ENCODE assay signal across 23 cellular contexts in genomic region chr12:4443616-4444015, GRCh38. TPM values are rescaled to one million over a fixed set of nuclear protein-coding genes. Genes with fewer than 3 reads are reported as not detected.
"Had no signal": no experiment of that assay in that cellular context is flagged by ENCODE, and none has a peak within 500 bp of the region (broad histone marks: within the 10 kb centered on the region; RNA-seq: fewer than 3 reads in every experiment).

No MANE protein-coding gene starts in this region.

- H3K9me3 ChIP-seq: ascending aorta, breast epithelium, gastroesophageal sphincter, heart right ventricle, left lung, sigmoid colon, tibial artery had no signal

- ATAC-seq: activated T-helper 17 cell treated with anti-CD3 and anti-CD28 coated beads, Interleukin-2, amount 50 U/mL, for 72 hours; effector memory CD8-positive, alpha-beta T cell; gastroesophageal sphincter; heart right ventricle; left lung; SK-N-SH treated with all-trans-retinoic acid at 6 μM for 48 hours; stimulated activated effector memory CD8-positive, alpha-beta T cell treated with anti-CD3 and anti-CD28 coated beads, Interleukin-12 subunit alpha, Interleukin-12 subunit beta, amount 100 ng/mL, for 72 hours had no signal

- H3K4me3 ChIP-seq: ascending aorta, breast epithelium, gastroesophageal sphincter, heart right ventricle, left lung, sigmoid colon, tibial artery had no signal

- H3K27ac ChIP-seq: ascending aorta, breast epithelium, gastroesophageal sphincter, heart right ventricle, left lung, sigmoid colon, tibial artery had no signal

- H3K27me3 ChIP-seq: ascending aorta, sigmoid colon had no signal

- DNase-seq: activated CD4-positive, CD25-positive, alpha-beta regulatory T cell treated with anti-CD3 and anti-CD28 coated beads, Interleukin-2, amount 50 U/mL, for 72 hours; activated naive CD4-positive, alpha-beta T cell treated with anti-CD3 and anti-CD28 coated beads, Interleukin-2, amount 10 ng/mL, durations not matched to agents 7 days and 5 days; cerebellar nuclear complex; dermis blood vessel endothelial cell; effector memory CD8-positive, alpha-beta T cell; heart right ventricle; left lung; nephron progenitor cell; sigmoid colon; stimulated activated CD4-positive, alpha-beta T cell treated with anti-CD3 and anti-CD28 coated beads, Interleukin-12 subunit alpha, Interleukin-12 subunit beta, amount 100 ng/mL, for 4 hours; stimulated activated CD4-positive, alpha-beta T cell treated with anti-CD3 and anti-CD28 coated beads, Interleukin-2, amount 100 ng/mL, for 24 hours; T-helper 1 cell; T1000; tibial artery had no signal

- H3K36me3 ChIP-seq: ascending aorta, breast epithelium, gastroesophageal sphincter, heart right ventricle, left lung, sigmoid colon, tibial artery had no signal

- H3K4me1 ChIP-seq: ascending aorta, breast epithelium, gastroesophageal sphincter, tibial artery had no signal

RNA-seq across cellular contexts. Expression of gene FGF6, which starts 2.0 kb away (rescaled TPM):
- total RNA-seq: activated CD8-positive, alpha-beta memory T cell treated with anti-CD3 and anti-CD28 coated beads for 36 hours; activated T-helper 17 cell treated with anti-CD3 and anti-CD28 coated beads, Interleukin-2, amount 50 U/mL, for 72 hours; ascending aorta; breast epithelium; dermis blood vessel endothelial cell; epithelial cell of proximal tubule; gastroesophageal sphincter; heart right ventricle; left lung; osteoblast; sigmoid colon had no signal
- polyA plus RNA-seq: heart right ventricle, sigmoid colon had no signal
